ENCODE assay signal across 13 cellular contexts in the genomic region with DNA sequence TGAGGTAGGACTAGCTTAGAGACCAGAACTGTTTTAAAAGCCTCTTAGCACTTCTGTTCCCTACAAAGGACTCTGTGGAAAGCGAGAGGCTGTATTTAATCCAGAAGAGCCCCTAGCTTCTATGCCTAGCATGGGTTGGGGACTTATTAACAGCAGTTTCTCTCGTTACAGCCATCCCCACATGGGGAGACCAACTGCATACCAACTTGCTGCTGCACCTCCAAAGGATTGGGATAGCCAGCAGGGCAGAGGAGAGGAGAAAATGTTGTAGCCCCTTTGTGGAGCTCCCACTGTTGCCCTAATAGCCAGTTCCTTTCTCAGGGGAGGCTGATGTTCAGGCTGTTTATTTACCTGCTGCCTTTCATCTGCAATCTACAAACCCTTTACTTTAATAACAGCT.
"Had no signal": no experiment of that assay in that cellular context is flagged by ENCODE, and none has a peak within 500 bp of the region (broad histone marks: within the 10 kb centered on the region; RNA-seq: fewer than 3 reads in every experiment).

No MANE protein-coding gene starts in this region.

- DNase-seq: activated CD4-positive, CD25-positive, alpha-beta regulatory T cell treated with anti-CD3 and anti-CD28 coated beads, Interleukin-2, amount 50 U/mL, for 72 hours; activated naive CD4-positive, alpha-beta T cell treated with Interleukin-2 at 50 U/mL for 16 hours; dermis blood vessel endothelial cell; kidney glomerular epithelial cell; sigmoid colon; spleen; T-helper 9 cell had no signal

- H3K27me3 ChIP-seq: ascending aorta, sigmoid colon had no signal

- H3K27ac ChIP-seq: ascending aorta, sigmoid colon, spleen, thoracic aorta had no signal

- H3K4me3 ChIP-seq: ascending aorta, sigmoid colon, spleen, thoracic aorta had no signal

- H3K27ac Mint-ChIP-seq: natural killer cell treated with Interleukin-12 subunit alpha and Interleukin-12 subunit beta and Interleukin-15 and Interleukin-18, amount 100 ng/mL, for 72 hours had no signal

- H3K4me3 Mint-ChIP-seq: activated T-helper 17 cell treated with anti-CD3 and anti-CD28 coated beads, Interleukin-2, amount 50 U/mL, for 72 hours; natural killer cell treated with Interleukin-12 subunit alpha and Interleukin-12 subunit beta and Interleukin-15 and Interleukin-18, amount 100 ng/mL, for 72 hours had no signal

- H3K9me3 ChIP-seq: ascending aorta, sigmoid colon, spleen, thoracic aorta had no signal

- ATAC-seq: activated T-helper 17 cell treated with anti-CD3 and anti-CD28 coated beads, Interleukin-2, amount 50 U/mL, for 72 hours; esophagus mucosa; natural killer cell treated with Interleukin-12 subunit alpha and Interleukin-12 subunit beta and Interleukin-15 and Interleukin-18, amount 100 ng/mL, for 72 hours had no signal

- FAIRE-seq: bronchial epithelial cell had no signal
